ENCODE assay signal across 7 cellular contexts in genomic region chr12:52669941-52670340, GRCh38. TPM values are rescaled to one million over a fixed set of nuclear protein-coding genes. Genes with fewer than 3 reads are reported as not detected.
"Had no signal": no experiment of that assay in that cellular context is flagged by ENCODE, and none has a peak within 500 bp of the region (broad histone marks: within the 10 kb centered on the region; RNA-seq: fewer than 3 reads in every experiment).

No MANE protein-coding gene starts in this region.

RNA-seq across cellular contexts. Expression of gene KRT1, which starts 10.3 kb away (rescaled TPM):
- total RNA-seq: GM23248, GM23338, H1, H4, H7, H9, HFFc6 had no signal
- polyA plus RNA-seq: GM23248, GM23338, H1 had no signal

RNA-seq across cellular contexts. Expression of gene KRT2, which starts 17.9 kb away (rescaled TPM):
- total RNA-seq: GM23248, GM23338, H1, H7, H9, HFFc6 had no signal
- polyA plus RNA-seq: GM23248, GM23338, H1 had no signal

RNA-seq across cellular contexts. Expression of gene KRT77, which starts 33.4 kb away (rescaled TPM):
- total RNA-seq: GM23248, GM23338, H1, H4, H7, H9, HFFc6 had no signal
- polyA plus RNA-seq: GM23248, GM23338 had no signal

RNA-seq across cellular contexts. Expression of gene KRT73, which starts 51.6 kb away (rescaled TPM):
- total RNA-seq: GM23248, GM23338, H1, H4, H7, H9, HFFc6 had no signal
- polyA plus RNA-seq: GM23248, GM23338, H1 had no signal
